ENCODE assay signal across 13 cellular contexts in the genomic region with DNA sequence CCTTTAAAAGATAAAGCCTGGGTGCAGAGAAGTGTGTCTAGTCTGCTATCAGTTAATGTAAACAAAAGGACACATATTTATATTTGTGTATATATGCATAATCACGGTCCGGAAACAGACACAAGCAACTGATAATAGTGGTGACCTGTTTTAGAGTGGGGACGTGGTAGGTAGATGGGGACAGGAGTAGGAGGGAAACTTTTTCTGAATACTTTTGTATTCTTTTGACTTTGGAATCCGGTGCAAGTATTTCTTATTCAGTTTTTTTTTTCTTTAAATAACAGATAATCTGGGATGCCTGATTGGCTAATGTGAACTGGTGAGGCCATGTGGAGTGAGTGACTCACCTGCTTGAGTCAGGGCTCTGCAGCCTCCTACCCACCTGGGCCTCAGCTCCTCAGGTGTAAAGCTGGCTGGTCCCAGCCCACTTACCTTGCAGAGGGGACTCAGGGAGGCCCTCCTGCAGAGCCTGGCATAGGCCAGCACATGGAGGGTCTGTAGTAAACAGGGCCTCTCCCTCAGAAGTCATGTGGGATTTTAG. TPM values are rescaled to one million over a fixed set of nuclear protein-coding genes. Genes with fewer than 3 reads are reported as not detected.
DNase-seq lines count a peak whose midpoint lies in the region; ATAC-seq and TF ChIP-seq lines count a peak whose summit lies in the region.
"Had no signal": no experiment of that assay in that cellular context is flagged by ENCODE, and none has a peak within 500 bp of the region (broad histone marks: within the 10 kb centered on the region; RNA-seq: fewer than 3 reads in every experiment).

No MANE protein-coding gene starts in this region.

- no peaks in the 10 kb centered on the region for H3K9me3 Mint-ChIP-seq in immature natural killer cell
- H3K9me3 Mint-ChIP-seq: endodermal cell; T-helper 2 cell treated with Interferon-gamma antibody and Interleukin-4, amounts not matched to agents 5 μg/mL and 100 μg/mL, for 36 hours had no signal

- TF ChIP-seq CTCF in body of pancreas (IDR thresholded peaks at IDR 0.05) (no peak), vagina (IDR thresholded peaks at IDR 0.05) (no peak)

- H3K4me1 Mint-ChIP-seq in immature natural killer cell = peaks cover 50 to 65% of the 10 kb centered on the region in 2 donors
- H3K4me1 Mint-ChIP-seq: endodermal cell had no signal

- H3K79me2 ChIP-seq in GM23248 (ENCODE audit: insufficient read depth) = peaks cover 100% of the 10 kb centered on the region

- no peaks in the 10 kb centered on the region for H4K20me1 ChIP-seq in GM23248 (ENCODE audit: insufficient read depth)

- H3K9me3 ChIP-seq in GM23248 (ENCODE audit: low read depth) = no peaks in the 10 kb centered on the region
- no peaks in the 10 kb centered on the region for H3K9me3 ChIP-seq in body of pancreas
- H3K9me3 ChIP-seq in vagina = no peaks in the 10 kb centered on the region

- peak overlapping the region; percentile 57 for H3K9ac ChIP-seq in GM23248

- intact Hi-C loops in body of pancreas (cut with DNase I) = loop anchor here (10.0 kb wide), 1 partner anchor 109 kb away; no protein-coding TSS in a partner anchor
- intact Hi-C loops in left colon (cut with DNase I, micrococcal nuclease) = no loop called here
- intact Hi-C loops in vagina (cut with DNase I) = no loop called here

- H2AFZ ChIP-seq in GM23248 = no peak overlapping the region

- no peak overlapping the region for H3K4me3 Mint-ChIP-seq in immature natural killer cell
- H3K4me3 Mint-ChIP-seq: endodermal cell; T-helper 2 cell treated with Interferon-gamma antibody and Interleukin-4, amounts not matched to agents 5 μg/mL and 100 μg/mL, for 36 hours had no signal

- H3K4me3 ChIP-seq in GM23248 (no peak overlapping the region), body of pancreas (no peak overlapping the region), vagina (no peak overlapping the region)

- no peak for TF ChIP-seq POLR2A in body of pancreas (IDR thresholded peaks at IDR 0.05)
- TF ChIP-seq POLR2A in vagina (IDR thresholded peaks at IDR 0.05) = no peak

- no peaks in the 10 kb centered on the region for H3K36me3 Mint-ChIP-seq in immature natural killer cell

- H3K4me1 ChIP-seq in GM23248 (ENCODE audit: insufficient read depth) = peaks cover 52% of the 10 kb centered on the region
- peaks cover 14% of the 10 kb centered on the region for H3K4me1 ChIP-seq in body of pancreas
- H3K4me1 ChIP-seq in vagina = peaks cover 16% of the 10 kb centered on the region

- no peak overlapping the region for H3K27ac Mint-ChIP-seq in immature natural killer cell
- H3K27ac Mint-ChIP-seq: endodermal cell, progenitor cell of endocrine pancreas had no signal

- peak overlapping the region; percentile 61 for H3K27ac ChIP-seq in GM23248
- H3K27ac ChIP-seq in body of pancreas = peak overlapping the region in 1 of 4 donors; percentile 15
- H3K27ac ChIP-seq in vagina = no peak overlapping the region

- DNase-seq in A172 (ENCODE audit: low spot score) (peak; percentile 51), GM23248 (peak; percentile 53), body of pancreas (peak in 3 of 4 donors; percentile 28 to 52 (median 30)), left colon (no peak), vagina (ENCODE audit: extremely low spot score in 2 of 2) (no peak), immature natural killer cell (no peak)
- DNase-seq: endodermal cell, hypothalamus, midbrain had no signal

- peaks cover 50% of the 10 kb centered on the region for H3F3A ChIP-seq in GM23248 (ENCODE audit: insufficient read depth)

- WGBS in GM23248 (ENCODE audit: low coverage in 1 of 2, low lambda C conversion rate in 2 of 2, missing lambda C conversion rate in 2 of 2), 2 experiments = 82 to 83% methylated on average over 4 of the region's 4 CpGs
- 30 to 32% methylated on average over 4 of the region's 4 CpGs for WGBS in body of pancreas, 2 donors

- no peaks in the 10 kb centered on the region for H3K9me2 ChIP-seq in GM23248 (ENCODE audit: insufficient read depth)

- in situ Hi-C loops in GM23248 (cut with MboI) = no loop called here

- H3K27me3 Mint-ChIP-seq in immature natural killer cell (ENCODE audit: low read depth in 3 of 3) = peaks cover 0 to 2% (median 0%) of the 10 kb centered on the region in 3 donors

- peak; percentile 56 for ATAC-seq in body of pancreas
- ATAC-seq in left colon = peak; percentile 16
- no peak for ATAC-seq in GM19467 (IDR thresholded peaks at IDR 0.05; ENCODE audit: unreplicated experiment)
- no peak for ATAC-seq in GM21360 (IDR thresholded peaks at IDR 0.05; ENCODE audit: unreplicated experiment)

- peak overlapping the region; percentile 35 for H3K4me2 ChIP-seq in GM23248 (ENCODE audit: unreplicated experiment)

- H3K27me3 ChIP-seq in GM23248 (replicated peaks; ENCODE audit: insufficient read depth) (no peaks in the 10 kb centered on the region), body of pancreas (no peaks in the 10 kb centered on the region), vagina (no peaks in the 10 kb centered on the region)

- no peaks in the 10 kb centered on the region for H3K36me3 ChIP-seq in GM23248 (ENCODE audit: low read depth)
- H3K36me3 ChIP-seq in body of pancreas (replicated peaks in 1 of 2; ENCODE audit: insufficient read depth in 1 of 2, low read depth in 2 of 2) = no peaks in the 10 kb centered on the region
- no peaks in the 10 kb centered on the region for H3K36me3 ChIP-seq in vagina

RNA-seq across cellular contexts. Expression of gene MICAL2, which starts 15.3 kb away (rescaled TPM):
- 95.3 and 148 TPM in 2 replicates for total RNA-seq in A172 (2014; rRNA removed; shearing (Covaris generic))
- total RNA-seq in GM23248 (2014; rRNA removed; shearing (Covaris generic)) = 158 and 182 TPM in 2 replicates
- 81.6 and 83.3 TPM in 2 replicates for polyA plus RNA-seq in GM23248 (2016; fragmentation: Nextera tagmentation; extraction: Ambion mirVana)
- total RNA-seq in body of pancreas = 10 to 100 TPM; 16.6 to 24.4 TPM
- 100 to 1,000 TPM; 268 to 361 TPM for total RNA-seq in left colon
- 41.7 TPM for total RNA-seq in vagina
- polyA plus RNA-seq in immature natural killer cell = 10 to 100 TPM in 2 of 3 donors, 1 to 10 TPM in 1; 7.0 to 35.0 (median 10.1) TPM

Comparison
In these comparisons a context has a peak if more than half of its experiments do, and no peak if none do; other contexts are left out.
1. DNase-seq: peak in A172 (single experiment), GM23248 (single experiment) and body of pancreas (3 of 4); none in left colon (0 of 2), vagina (0 of 2) and immature natural killer cell (0 of 3).
2. ATAC-seq: peak in body of pancreas (single experiment) and left colon (single experiment); none in GM19467 (single experiment) and GM21360 (single experiment).